Comparison of ENCODE assay signal across 13 cellular contexts in genomic region chr14:26775765-26776577, GRCh38.
DNase-seq lines count a peak whose midpoint lies in the region; ATAC-seq and TF ChIP-seq lines count a peak whose summit lies in the region.
"Had no signal": no experiment of that assay in that cellular context is flagged by ENCODE, and none has a peak within 500 bp of the region (broad histone marks: within the 10 kb centered on the region; RNA-seq: fewer than 3 reads in every experiment).

No MANE protein-coding gene starts in this region.

- H3K27me3 Mint-ChIP-seq in type B pancreatic cell, result no peaks in the 10 kb centered on the region

- peaks cover 6% of the 10 kb centered on the region for H3K4me1 Mint-ChIP-seq in type B pancreatic cell (ENCODE audit: unreplicated experiment)

- no peak for ATAC-seq in HG02870 (IDR thresholded peaks at IDR 0.05; ENCODE audit: unreplicated experiment)
- ATAC-seq: activated T-cell treated with anti-CD3 and anti-CD28 coated beads, Interleukin-2, amount 50 U/mL, for 4 hours; left lobe of liver had no signal

- H3K4me3 Mint-ChIP-seq in type B pancreatic cell, result no peak overlapping the region
- H3K4me3 Mint-ChIP-seq: activated T-cell treated with anti-CD3 and anti-CD28 coated beads, Interleukin-2, amount 50 U/mL, for 4 hours had no signal

- peak overlapping the region; percentile 8 for H3K9ac ChIP-seq in skeletal muscle satellite cell (ENCODE audit: low read depth, low read length)

- TF ChIP-seq CTCF in foreskin fibroblast (IDR thresholded peaks at IDR 0.05; ENCODE audit: low read depth, low read length) (no peak), type B pancreatic cell (conservative IDR thresholded peaks at IDR 0.05) (no peak)

- H3K27me3 ChIP-seq in skeletal muscle satellite cell (ENCODE audit: control insufficient read depth, insufficient read depth, low read length), result no peaks in the 10 kb centered on the region
- H3K27me3 ChIP-seq: breast epithelium had no signal

- peaks cover 15% of the 10 kb centered on the region for H3K4me1 ChIP-seq in skeletal muscle satellite cell (ENCODE audit: control insufficient read depth, insufficient read depth, low read length)
- H3K4me1 ChIP-seq: breast epithelium had no signal

- no peaks in the 10 kb centered on the region for H3K36me3 Mint-ChIP-seq in type B pancreatic cell

- no peak overlapping the region for H3K27ac Mint-ChIP-seq in type B pancreatic cell

- H3K9me3 ChIP-seq in skeletal muscle satellite cell (replicated peaks; ENCODE audit: low read length), result no peaks in the 10 kb centered on the region
- H3K9me3 ChIP-seq: breast epithelium had no signal

- H3K36me3 ChIP-seq in skeletal muscle satellite cell (ENCODE audit: insufficient read depth, low read length), result no peaks in the 10 kb centered on the region
- H3K36me3 ChIP-seq: breast epithelium had no signal

- H3K9me3 Mint-ChIP-seq in type B pancreatic cell, result no peaks in the 10 kb centered on the region

- peak; percentile 45 for DNase-seq in DMS79 treated with DMSO at 0.1 percent for 48 hours (lab: John Stamatoyannopoulos, UW)
- no peak for DNase-seq in DMS79 (lab: John Stamatoyannopoulos, UW)
- DNase-seq in T1000 (lab: John Stamatoyannopoulos, UW), result peak; percentile 2
- DNase-seq in foreskin fibroblast, result peak; percentile 32 to 61
- DNase-seq in NOMO-1 treated with dmso at 0.1 percent for 144 hours (lab: John Stamatoyannopoulos, UW; ENCODE audit: unreplicated experiment), result no peak
- DNase-seq in type B pancreatic cell (ENCODE audit: extremely low spot score, unreplicated experiment), result no peak
- DNase-seq: activated T-cell treated with anti-CD3 and anti-CD28 coated beads, Interleukin-2, amount 50 U/mL, for 4 hours; NCI-H1930; SHP77 had no signal

- peak overlapping the region; percentile 72 for H3K4me2 ChIP-seq in skeletal muscle satellite cell (ENCODE audit: low read length)

- H3K4me3 ChIP-seq in foreskin fibroblast (ENCODE audit: low read depth in 1 of 2, low read length in 2 of 2), result peak overlapping the region in 1 of 2 donors; percentile 11
- H3K4me3 ChIP-seq in skeletal muscle satellite cell (ENCODE audit: low read length), result peak overlapping the region; percentile 45
- H3K4me3 ChIP-seq: breast epithelium had no signal

Comparison
In these comparisons a context has a peak if more than half of its experiments do, and no peak if none do; other contexts are left out.
1. DNase-seq: peak in DMS79 treated with DMSO at 0.1 percent for 48 hours (single experiment), T1000 (single experiment) and foreskin fibroblast (2 of 2); none in DMS79 (single experiment), NOMO-1 treated with dmso at 0.1 percent for 144 hours (single experiment) and type B pancreatic cell (single experiment).